9 cellular contexts compared by ENCODE assay signal in the genomic region with DNA sequence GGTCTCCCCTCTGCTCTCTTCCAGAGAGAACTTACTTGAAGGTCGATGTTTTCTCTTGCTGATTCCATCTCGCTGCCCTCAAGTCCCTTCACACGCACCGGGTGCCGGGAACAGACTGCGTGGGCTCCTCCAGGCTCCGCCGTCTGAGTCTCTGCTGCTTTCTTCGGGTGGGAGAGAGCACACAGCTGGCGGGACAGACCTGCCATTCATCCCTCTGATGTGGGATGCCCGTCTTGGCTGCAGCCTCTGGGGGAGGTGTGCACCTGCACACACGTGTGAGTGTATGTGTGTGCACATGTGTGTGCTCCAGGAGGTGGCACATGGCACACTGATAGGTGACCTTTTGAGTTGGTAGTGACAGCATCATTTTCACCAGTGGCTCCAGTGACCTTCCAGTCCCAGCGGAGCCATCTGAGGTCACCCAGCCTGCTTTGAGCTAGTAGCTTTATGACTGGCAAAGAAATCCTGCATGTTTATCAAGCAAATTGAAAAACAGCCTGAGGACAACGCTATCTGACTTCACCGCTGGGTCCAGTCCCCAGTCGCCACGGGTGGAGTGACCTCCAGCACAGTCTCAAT. TPM values are rescaled to one million over a fixed set of nuclear protein-coding genes. Genes with fewer than 3 reads are reported as not detected.
DNase-seq lines count a peak whose midpoint lies in the region; ATAC-seq, FAIRE-seq and TF ChIP-seq lines count a peak whose summit lies in the region.
"Had no signal": no experiment of that assay in that cellular context is flagged by ENCODE, and none has a peak within 500 bp of the region (broad histone marks: within the 10 kb centered on the region; RNA-seq: fewer than 3 reads in every experiment).

A gene with protein sequence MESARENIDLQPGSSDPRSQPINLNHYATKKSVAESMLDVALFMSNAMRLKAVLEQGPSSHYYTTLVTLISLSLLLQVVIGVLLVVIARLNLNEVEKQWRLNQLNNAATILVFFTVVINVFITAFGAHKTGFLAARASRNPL (minus strand): TSS at position 153 of the 579 bp plus-strand sequence. CDS start 85 bp downstream, at position 68.

- H4K20me1 ChIP-seq in keratinocyte (ENCODE audit: control insufficient read depth, extremely low read depth, insufficient read depth, low read length) = no peaks in the 10 kb centered on the region

- peaks cover 1% of the 10 kb centered on the region for H3K36me3 Mint-ChIP-seq in IgD-negative memory B cell
- no peaks in the 10 kb centered on the region for H3K36me3 Mint-ChIP-seq in activated naive CD8-positive, alpha-beta T cell treated with anti-CD3 and anti-CD28 coated beads, Interleukin-2, amount 50 U/mL, for 24 hours (ENCODE audit: low read depth)
- no peaks in the 10 kb centered on the region for H3K36me3 Mint-ChIP-seq in stimulated activated naive B cell treated with anti-CD40 and anti-IgM and Interleukin-4, amounts not matched to agents 10 μg/mL and 1 μg/mL and 100 μg/mL, for 72 hours

- H3K27me3 ChIP-seq in keratinocyte (ENCODE audit: control insufficient read depth, extremely low read depth, insufficient read depth, low read length) (peaks cover 17% of the 10 kb centered on the region), HAP-1 (ENCODE audit: low read depth) (no peaks in the 10 kb centered on the region)

- H3K27me3 Mint-ChIP-seq in IgD-negative memory B cell = no peaks in the 10 kb centered on the region
- peaks cover 2% of the 10 kb centered on the region for H3K27me3 Mint-ChIP-seq in activated naive CD8-positive, alpha-beta T cell treated with anti-CD3 and anti-CD28 coated beads, Interleukin-2, amount 50 U/mL, for 24 hours
- H3K27me3 Mint-ChIP-seq in stimulated activated naive B cell treated with anti-CD40 and anti-IgM and Interleukin-4, amounts not matched to agents 10 μg/mL and 1 μg/mL and 100 μg/mL, for 72 hours = peaks cover 0 to 5% of the 10 kb centered on the region in 2 donors

- peaks cover 45 to 53% (median 49%) of the 10 kb centered on the region in 3 donors for H3K4me1 Mint-ChIP-seq in IgD-negative memory B cell
- peaks cover 62% of the 10 kb centered on the region for H3K4me1 Mint-ChIP-seq in activated naive CD8-positive, alpha-beta T cell treated with anti-CD3 and anti-CD28 coated beads, Interleukin-2, amount 50 U/mL, for 24 hours
- H3K4me1 Mint-ChIP-seq in stimulated activated naive B cell treated with anti-CD40 and anti-IgM and Interleukin-4, amounts not matched to agents 10 μg/mL and 1 μg/mL and 100 μg/mL, for 72 hours = peaks cover 31 to 55% of the 10 kb centered on the region in 2 donors

- H3K9me3 ChIP-seq in keratinocyte (ENCODE audit: control insufficient read depth, low read depth, low read length) (no peaks in the 10 kb centered on the region), HAP-1 (no peaks in the 10 kb centered on the region)

- H2AFZ ChIP-seq in keratinocyte (ENCODE audit: control insufficient read depth, low read length) = peak within 1 kb of the TSS; percentile 38

- no peak for DNase-seq in activated naive CD8-positive, alpha-beta T cell treated with anti-CD3 and anti-CD28 coated beads, Interleukin-2, amount 50 U/mL, for 24 hours
- DNase-seq in keratinocyte (ENCODE audit: low read depth, low spot score) (no peak), HT-29 (ENCODE audit: low spot score) (no peak), HAP-1 (ENCODE audit: low spot score in 2 of 2) (no peak), DMS79 (lab: John Stamatoyannopoulos, UW) (no peak)
- DNase-seq in stimulated activated naive B cell treated with anti-CD40 and anti-IgM and Interleukin-4, amounts not matched to agents 10 μg/mL and 1 μg/mL and 100 μg/mL, for 72 hours = no peak

- H3K4me3 Mint-ChIP-seq in IgD-negative memory B cell = peak within 1 kb of the TSS; percentile 12 to 70 (median 53)
- peak within 1 kb of the TSS; percentile 39 for H3K4me3 Mint-ChIP-seq in activated naive CD8-positive, alpha-beta T cell treated with anti-CD3 and anti-CD28 coated beads, Interleukin-2, amount 50 U/mL, for 24 hours
- no peak within 1 kb of the TSS for H3K4me3 Mint-ChIP-seq in stimulated activated naive B cell treated with anti-CD40 and anti-IgM and Interleukin-4, amounts not matched to agents 10 μg/mL and 1 μg/mL and 100 μg/mL, for 72 hours

- peak within 1 kb of the TSS; percentile 51 for H3K4me2 ChIP-seq in keratinocyte (ENCODE audit: control insufficient read depth, extremely low read depth, insufficient read depth, low read depth, low read length)

- H3K9ac ChIP-seq in keratinocyte (ENCODE audit: control insufficient read depth, extremely low read depth, insufficient read depth, low read length) = no peak within 1 kb of the TSS

- no peak for TF ChIP-seq CTCF in keratinocyte (optimal IDR thresholded peaks at IDR 0.05 in 1 of 3, IDR thresholded peaks at IDR 0.05 in 1 of 3, conservative IDR thresholded peaks at IDR 0.05 in 1 of 3; ENCODE audit: extremely low read depth in 1 of 3, insufficient read depth in 2 of 3, low read length in 3 of 3)

- no peaks in the 10 kb centered on the region for H3K79me2 ChIP-seq in keratinocyte (ENCODE audit: control insufficient read depth, insufficient read depth, low read length)

- dilution Hi-C loops in keratinocyte (cut with MboI; ENCODE audit: extremely low pct_ligation_motif_present, low sequenced_read_pairs) = no loop called here

- peak; percentile 29 for ATAC-seq in activated naive CD8-positive, alpha-beta T cell treated with anti-CD3 and anti-CD28 coated beads, Interleukin-2, amount 50 U/mL, for 24 hours
- peak in 1 of 2 donors; percentile 21 for ATAC-seq in stimulated activated naive B cell treated with anti-CD40 and anti-IgM and Interleukin-4, amounts not matched to agents 10 μg/mL and 1 μg/mL and 100 μg/mL, for 72 hours (replicated peaks)
- no peak for ATAC-seq in HG03045 (IDR thresholded peaks at IDR 0.05; ENCODE audit: unreplicated experiment)

- H3K4me1 ChIP-seq in keratinocyte (ENCODE audit: control insufficient read depth, extremely low read depth, insufficient read depth, low read length) (no peaks in the 10 kb centered on the region), HAP-1 (peaks cover 23% of the 10 kb centered on the region)

- H3K27ac ChIP-seq in keratinocyte (ENCODE audit: control insufficient read depth, insufficient read depth, low read length) = no peak within 1 kb of the TSS
- H3K27ac ChIP-seq: SK-N-MC had no signal

- H3K36me3 ChIP-seq in keratinocyte (ENCODE audit: control insufficient read depth in 2 of 2, extremely low read depth in 1 of 2, insufficient read depth in 2 of 2, low read length in 2 of 2) (no peaks in the 10 kb centered on the region), HAP-1 (replicated peaks) (no peaks in the 10 kb centered on the region)

- in situ Hi-C loops in HAP-1 (cut with MboI; ENCODE audit: low sequenced_read_pairs) = no loop called here

- H3K9me1 ChIP-seq in keratinocyte (ENCODE audit: control insufficient read depth, extremely low read depth, insufficient read depth, low read length) = no peaks in the 10 kb centered on the region

- no peaks in the 10 kb centered on the region for H3K9me3 Mint-ChIP-seq in IgD-negative memory B cell
- no peaks in the 10 kb centered on the region for H3K9me3 Mint-ChIP-seq in activated naive CD8-positive, alpha-beta T cell treated with anti-CD3 and anti-CD28 coated beads, Interleukin-2, amount 50 U/mL, for 24 hours
- no peaks in the 10 kb centered on the region for H3K9me3 Mint-ChIP-seq in stimulated activated naive B cell treated with anti-CD40 and anti-IgM and Interleukin-4, amounts not matched to agents 10 μg/mL and 1 μg/mL and 100 μg/mL, for 72 hours

- FAIRE-seq in keratinocyte (lab: Jason Lieb, UNC) = no peak

- peak within 1 kb of the TSS in 1 of 3 donors; percentile 71 for H3K27ac Mint-ChIP-seq in IgD-negative memory B cell
- H3K27ac Mint-ChIP-seq in activated naive CD8-positive, alpha-beta T cell treated with anti-CD3 and anti-CD28 coated beads, Interleukin-2, amount 50 U/mL, for 24 hours = peak within 1 kb of the TSS; percentile 66
- peak within 1 kb of the TSS; percentile 28 for H3K27ac Mint-ChIP-seq in stimulated activated naive B cell treated with anti-CD40 and anti-IgM and Interleukin-4, amounts not matched to agents 10 μg/mL and 1 μg/mL and 100 μg/mL, for 72 hours

- peak within 1 kb of the TSS in 2 of 3 experiments; percentile 10 to 11 for H3K4me3 ChIP-seq in keratinocyte (ENCODE audit: control insufficient read depth in 2 of 3, extremely low read depth in 1 of 3, insufficient read depth in 2 of 3, low read depth in 1 of 3, low read length in 3 of 3)
- no peak within 1 kb of the TSS for H3K4me3 ChIP-seq in HAP-1
- H3K4me3 ChIP-seq: SK-N-MC had no signal

RNA-seq across cellular contexts. Expression of the gene that starts here (rescaled TPM):
- polyA plus RNA-seq in IgD-negative memory B cell (15.8 TPM), keratinocyte (0.53 to 0.94 TPM (median 0.58 TPM) in 3 replicates)
- polyA plus RNA-seq in keratinocyte (2011; ENCODE audit: low read depth) = 0.42 TPM
- 0.90 and 1.4 TPM in 2 replicates for polyA plus RNA-seq in keratinocyte (2011; cell fraction: cytosol; rRNA removed)
- 0.28 and 0.69 TPM in 2 replicates for polyA plus RNA-seq in keratinocyte (2011; cell fraction: nucleus; rRNA removed)
- polyA plus RNA-seq in keratinocyte (2012; ENCODE audit: low replicate concordance) = 0.84 and 2.0 TPM in 2 replicates
- polyA minus RNA-seq in keratinocyte = 0.61 to 2.1 TPM in 2 of 3 replicates, not detected in the other
- polyA minus RNA-seq in keratinocyte (2011; cell fraction: cytosol; rRNA and poly(A)+ RNA removed) = not detected
- not detected in 2 replicates for polyA minus RNA-seq in keratinocyte (2011; cell fraction: nucleus; rRNA and poly(A)+ RNA removed)
- 8.6 and 10.9 TPM in 2 replicates for total RNA-seq in HT-29 (2014; rRNA removed; shearing (Covaris generic))

Comparison
In these comparisons a context has a peak if more than half of its experiments do, and no peak if none do; other contexts are left out.
1. H3K4me3 Mint-ChIP-seq: peak in IgD-negative memory B cell (4 of 4) and activated naive CD8-positive, alpha-beta T cell treated with anti-CD3 and anti-CD28 coated beads, Interleukin-2, amount 50 U/mL, for 24 hours (single experiment); none in stimulated activated naive B cell treated with anti-CD40 and anti-IgM and Interleukin-4, amounts not matched to agents 10 μg/mL and 1 μg/mL and 100 μg/mL, for 72 hours (0 of 2).